ENCODE assay signal across 14 cellular contexts in the genomic region with DNA sequence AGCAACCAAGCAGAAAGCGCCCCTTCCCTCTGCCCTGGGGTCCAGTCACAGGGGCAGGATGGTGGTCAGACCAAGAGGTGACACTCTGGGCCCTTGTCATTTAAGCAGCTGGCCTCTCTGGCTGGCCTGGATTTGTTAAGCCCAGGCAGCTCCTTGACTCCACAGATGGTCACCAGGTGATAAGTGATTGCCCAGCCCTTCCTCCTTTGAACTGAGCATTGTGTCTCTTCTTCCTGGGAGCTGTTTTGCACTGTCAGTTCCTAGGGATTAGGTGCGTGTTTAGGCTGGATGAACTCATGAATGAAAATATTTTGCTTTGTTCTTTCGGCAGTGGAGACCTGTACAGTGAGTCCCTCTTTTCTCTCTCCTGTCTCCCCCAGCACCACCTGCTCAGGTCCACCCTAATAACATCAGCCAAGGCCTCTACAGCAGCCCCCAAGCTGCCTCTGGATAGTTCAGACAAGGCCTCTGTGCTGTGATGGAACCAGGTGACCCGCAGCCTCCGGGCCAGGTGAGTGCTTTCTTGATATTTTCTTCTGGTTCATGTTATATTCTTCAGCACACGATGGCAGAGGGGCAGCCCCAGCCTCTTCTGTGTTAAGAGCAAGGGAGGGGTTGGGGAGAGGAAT.
A peak's percentile ranks its signal among the peaks of the same experiment; 100 is the strongest.
DNase-seq lines count a peak whose midpoint lies in the region; ATAC-seq and TF ChIP-seq lines count a peak whose summit lies in the region.
"Had no signal": no experiment of that assay in that cellular context is flagged by ENCODE, and none has a peak within 500 bp of the region (broad histone marks: within the 10 kb centered on the region; RNA-seq: fewer than 3 reads in every experiment).

No MANE protein-coding gene starts in this region.

- H3K36me3 ChIP-seq in WERI-Rb-1 (no peaks in the 10 kb centered on the region), esophagus squamous epithelium (no peaks in the 10 kb centered on the region), gastrocnemius medialis (no peaks in the 10 kb centered on the region)
- H3K36me3 ChIP-seq: BLaER1 had no signal

- ATAC-seq in HG03457 (IDR thresholded peaks at IDR 0.05; ENCODE audit: unreplicated experiment) (no peak), gastrocnemius medialis (no peak)

- H3K27me3 ChIP-seq in WERI-Rb-1 (ENCODE audit: insufficient read depth, low read depth, severe bottlenecking) (no peaks in the 10 kb centered on the region), esophagus squamous epithelium (no peaks in the 10 kb centered on the region), gastrocnemius medialis (no peaks in the 10 kb centered on the region)
- H3K27me3 ChIP-seq: BLaER1 had no signal

- H3K4me1 ChIP-seq in esophagus squamous epithelium (peaks cover 0 to 29% (median 18%) of the 10 kb centered on the region in 3 donors), gastrocnemius medialis (no peaks in the 10 kb centered on the region)
- H3K4me1 ChIP-seq: BLaER1 had no signal

- TF ChIP-seq POLR2A in esophagus squamous epithelium (IDR thresholded peaks at IDR 0.05) (no peak), gastrocnemius medialis (IDR thresholded peaks at IDR 0.05) (no peak)

- WGBS in esophagus squamous epithelium, 2 donors = 36 to 44% methylated on average over 4 to 5 of the region's 6 CpGs

- TF ChIP-seq CTCF in WERI-Rb-1 (IDR thresholded peaks at IDR 0.05; ENCODE audit: low read depth, low read length) (no peak), esophagus squamous epithelium (IDR thresholded peaks at IDR 0.05) (no peak), gastrocnemius medialis (IDR thresholded peaks at IDR 0.05 in 4 of 5, conservative IDR thresholded peaks at IDR 0.05 in 1 of 5) (no peak)

- DNase-seq in NCI-H146 (lab: John Stamatoyannopoulos, UW) (peak; percentile 27), NCI-H146 treated with DMSO at 0.1 percent for 48 hours (lab: John Stamatoyannopoulos, UW; ENCODE audit: unreplicated experiment) (no peak), HUDEP-2 (lab: John Stamatoyannopoulos, UW; ENCODE audit: unreplicated experiment in 76 of 76) (peak in 43 of 76 experiments; percentile 4 to 67 (median 37)), WERI-Rb-1 (peak; percentile 85), esophagus squamous epithelium (lab: John Stamatoyannopoulos, UW) (no peak), gastrocnemius medialis (no peak)
- no peak for DNase-seq in activated naive CD4-positive, alpha-beta T cell treated with anti-CD3 and anti-CD28 coated beads, Interleukin-2, amount 50 U/mL, for 16 hours
- DNase-seq: H7, NCI-H1694, PC-9 had no signal

- H3K27ac ChIP-seq in WERI-Rb-1 = peak overlapping the region; percentile 89
- peak overlapping the region; percentile 7 to 78 (median 74) for H3K27ac ChIP-seq in esophagus squamous epithelium
- H3K27ac ChIP-seq in gastrocnemius medialis = no peak overlapping the region
- H3K27ac ChIP-seq: 22Rv1, BLaER1, PC-9, SK-N-MC had no signal

- no peak overlapping the region for H3K4me3 ChIP-seq in WERI-Rb-1 (ENCODE audit: low read depth, low read length)
- H3K4me3 ChIP-seq in esophagus squamous epithelium = no peak overlapping the region
- no peak overlapping the region for H3K4me3 ChIP-seq in gastrocnemius medialis
- H3K4me3 ChIP-seq: BLaER1, PC-9, SK-N-MC had no signal

- intact Hi-C loops in esophagus squamous epithelium (cut with DNase I) (no loop called here), gastrocnemius medialis (cut with DNase I; ENCODE audit: low total_unique reads) (no loop called here)

- in situ Hi-C loops in gastrocnemius medialis (cut with MboI; ENCODE audit: low sequenced_read_pairs in 4 of 4) = no loop called here

- H3K9me3 ChIP-seq in WERI-Rb-1 (ENCODE audit: severe bottlenecking) = no peaks in the 10 kb centered on the region
- no peaks in the 10 kb centered on the region for H3K9me3 ChIP-seq in esophagus squamous epithelium
- H3K9me3 ChIP-seq in gastrocnemius medialis = no peaks in the 10 kb centered on the region
- H3K9me3 ChIP-seq: BLaER1 had no signal

Comparison
In these comparisons a context has a peak if more than half of its experiments do, and no peak if none do; other contexts are left out.
1. DNase-seq: peak in NCI-H146 (single experiment), HUDEP-2 (43 of 76) and WERI-Rb-1 (single experiment); none in NCI-H146 treated with DMSO at 0.1 percent for 48 hours (single experiment), esophagus squamous epithelium (single experiment), gastrocnemius medialis (0 of 2) and activated naive CD4-positive, alpha-beta T cell treated with anti-CD3 and anti-CD28 coated beads, Interleukin-2, amount 50 U/mL, for 16 hours (single experiment).
2. H3K27ac ChIP-seq: peak in WERI-Rb-1 (single experiment) and esophagus squamous epithelium (4 of 4); none in gastrocnemius medialis (0 of 4).